In the genomic region with DNA sequence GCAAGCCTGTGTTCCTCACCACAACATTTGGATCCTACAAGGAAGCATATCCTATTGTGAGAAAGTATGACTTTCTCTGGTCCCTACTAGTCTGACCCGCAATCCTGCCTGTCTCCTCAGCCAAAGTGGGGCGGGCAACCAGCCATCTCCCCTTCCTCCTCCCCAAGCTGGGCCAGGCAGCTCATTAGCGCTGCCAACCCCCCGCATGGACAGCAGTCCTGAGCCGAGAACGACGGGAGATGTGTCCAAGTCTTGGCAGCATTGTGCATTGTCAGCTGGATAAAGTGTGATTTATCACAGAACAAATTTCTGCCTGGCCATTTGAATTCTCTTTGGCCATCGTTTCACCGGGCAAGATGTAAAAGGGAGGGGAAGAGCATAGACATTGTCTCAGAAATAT, we compare ENCODE assay signal across 11 cellular contexts.
"Had no signal": no experiment of that assay in that cellular context is flagged by ENCODE, and none has a peak within 500 bp of the region (broad histone marks: within the 10 kb centered on the region; RNA-seq: fewer than 3 reads in every experiment).

No MANE protein-coding gene starts in this region.

- H3K36me3 ChIP-seq: ascending aorta, ovary had no signal

- FAIRE-seq: bronchial epithelial cell had no signal

- DNase-seq: activated CD4-positive, CD25-positive, alpha-beta regulatory T cell treated with anti-CD3 and anti-CD28 coated beads, Interleukin-2, amount 50 U/mL, for 72 hours; activated naive CD4-positive, alpha-beta T cell; activated naive CD8-positive, alpha-beta T cell treated with anti-CD3 and anti-CD28 coated beads, Interleukin-2, amount 10 ng/mL, durations not matched to agents 7 days and 5 days; stimulated activated CD4-positive, alpha-beta T cell treated with anti-CD3 and anti-CD28 coated beads, Interleukin-2, amount 100 ng/mL, for 48 hours; trophoblast cell had no signal

- H3K4me3 ChIP-seq: ascending aorta, hepatocyte, ovary had no signal

- ATAC-seq: esophagus mucosa; stimulated activated memory B cell treated with anti-CD40 and anti-IgM and Interleukin-4, amounts not matched to agents 10 μg/mL and 1 μg/mL and 100 μg/mL, for 72 hours had no signal

- H3K79me2 ChIP-seq: hepatocyte had no signal

- H3K4me2 ChIP-seq: hepatocyte had no signal

- H3K4me1 ChIP-seq: ascending aorta had no signal

- H2AFZ ChIP-seq: hepatocyte had no signal

- H3K27ac ChIP-seq: ascending aorta, hepatocyte, ovary had no signal

- H3K27me3 ChIP-seq: ascending aorta, hepatocyte, ovary had no signal

- H3K9me3 ChIP-seq: ascending aorta, ovary had no signal
